Comparison of ENCODE assay signal across 28 cellular contexts in genomic region chr6:1878330-1878729, GRCh38.
"Had no signal": no experiment of that assay in that cellular context is flagged by ENCODE, and none has a peak within 500 bp of the region (broad histone marks: within the 10 kb centered on the region; RNA-seq: fewer than 3 reads in every experiment).

No MANE protein-coding gene starts in this region.

- ATAC-seq: stimulated activated effector memory CD8-positive, alpha-beta T cell treated with anti-CD3 and anti-CD28 coated beads, Interleukin-12 subunit alpha, Interleukin-12 subunit beta, amount 100 ng/mL, for 72 hours; stimulated activated memory B cell treated with anti-CD40 and anti-IgM and Interleukin-4, amounts not matched to agents 10 μg/mL and 1 μg/mL and 100 μg/mL, for 72 hours; stimulated activated naive B cell treated with anti-CD40 and anti-IgM and Interleukin-4, amounts not matched to agents 10 μg/mL and 1 μg/mL and 100 μg/mL, for 72 hours; stimulated activated naive CD8-positive, alpha-beta T cell treated with anti-CD3 and anti-CD28 coated beads, Interleukin-15, amount 100 ng/mL, for 72 hours; stimulated activated naive CD8-positive, alpha-beta T cell treated with anti-CD3 and anti-CD28 coated beads, Interleukin-15, Interleukin-2, amounts not matched to agents 100 U/mL and 50 U/mL, for 24 hours; upper lobe of right lung had no signal

- H3K4me1 ChIP-seq: stomach, suprapubic skin, testis, thyroid gland, transverse colon, upper lobe of left lung, upper lobe of right lung, uterus, vagina had no signal

- DNase-seq: stimulated activated CD4-positive, alpha-beta T cell treated with anti-CD3 and anti-CD28 coated beads, Interleukin-2, amount 100 ng/mL, for 48 hours; stimulated activated CD4-positive, alpha-beta T cell treated with anti-CD3 and anti-CD28 coated beads, Interleukin-4, amount 100 ng/mL, for 1 hour; stimulated activated CD4-positive, alpha-beta T cell treated with anti-CD3 and anti-CD28 coated beads, Interleukin-4, amount 100 ng/mL, for 24 hours; stimulated activated CD4-positive, alpha-beta T cell treated with anti-CD3 and anti-CD28 coated beads, Interleukin-4, amount 100 ng/mL, for 4 hours; stimulated activated CD8-positive, alpha-beta memory T cell treated with anti-CD3 and anti-CD28 coated beads, Interleukin-4, amount 100 ng/mL, for 48 hours; stimulated activated naive B cell treated with anti-CD40 and anti-IgM and Interleukin-4, amounts not matched to agents 10 μg/mL and 1 μg/mL and 100 μg/mL, for 72 hours; stimulated activated naive CD4-positive, alpha-beta T cell; stimulated activated naive CD4-positive, alpha-beta T cell treated with Interleukin-2 at 50 U/mL for 16 hours; stimulated activated naive CD8-positive, alpha-beta T cell treated with anti-CD3 and anti-CD28 coated beads, Interleukin-15, amount 100 ng/mL, for 72 hours; stimulated activated naive CD8-positive, alpha-beta T cell treated with anti-CD3 and anti-CD28 coated beads, Interleukin-15, Interleukin-2, amounts not matched to agents 100 U/mL and 50 U/mL, for 24 hours; stomach; substantia nigra; testis; thyroid gland; tibial artery; transverse colon; upper lobe of right lung; uterus had no signal

- H3K9me3 Mint-ChIP-seq: stimulated activated effector memory CD8-positive, alpha-beta T cell treated with anti-CD3 and anti-CD28 coated beads, Interleukin-12 subunit alpha, Interleukin-12 subunit beta, amount 100 ng/mL, for 72 hours; stimulated activated memory B cell treated with anti-CD40 and anti-IgM and Interleukin-4, amounts not matched to agents 10 μg/mL and 1 μg/mL and 100 μg/mL, for 72 hours; stimulated activated naive B cell treated with anti-CD40 and anti-IgM and Interleukin-4, amounts not matched to agents 10 μg/mL and 1 μg/mL and 100 μg/mL, for 72 hours; stimulated activated naive CD8-positive, alpha-beta T cell treated with anti-CD3 and anti-CD28 coated beads, Interleukin-15, amount 100 ng/mL, for 72 hours; stimulated activated naive CD8-positive, alpha-beta T cell treated with anti-CD3 and anti-CD28 coated beads, Interleukin-15, Interleukin-2, amounts not matched to agents 100 ng/mL and 50 ng/mL, for 24 hours; type B pancreatic cell had no signal

- FAIRE-seq: urothelium cell line had no signal

- H3K9me3 ChIP-seq: stomach, suprapubic skin, testis, thoracic aorta, thyroid gland, tibial artery, tibial nerve, transverse colon, upper lobe of left lung, upper lobe of right lung, uterus, vagina had no signal

- H3K27ac Mint-ChIP-seq: stimulated activated effector memory CD8-positive, alpha-beta T cell treated with anti-CD3 and anti-CD28 coated beads, Interleukin-12 subunit alpha, Interleukin-12 subunit beta, amount 100 ng/mL, for 72 hours; stimulated activated memory B cell treated with anti-CD40 and anti-IgM and Interleukin-4, amounts not matched to agents 10 μg/mL and 1 μg/mL and 100 μg/mL, for 72 hours; stimulated activated naive B cell treated with anti-CD40 and anti-IgM and Interleukin-4, amounts not matched to agents 10 μg/mL and 1 μg/mL and 100 μg/mL, for 72 hours; stimulated activated naive CD8-positive, alpha-beta T cell treated with anti-CD3 and anti-CD28 coated beads, Interleukin-15, amount 100 ng/mL, for 72 hours; stimulated activated naive CD8-positive, alpha-beta T cell treated with anti-CD3 and anti-CD28 coated beads, Interleukin-15, Interleukin-2, amounts not matched to agents 100 ng/mL and 50 ng/mL, for 24 hours; type B pancreatic cell had no signal

- H3K4me3 ChIP-seq: stomach, suprapubic skin, testis, thoracic aorta, thyroid gland, tibial artery, tibial nerve, transverse colon, upper lobe of left lung, upper lobe of right lung, uterus, vagina had no signal

- H3K4me3 Mint-ChIP-seq: stimulated activated effector memory CD8-positive, alpha-beta T cell treated with anti-CD3 and anti-CD28 coated beads, Interleukin-12 subunit alpha, Interleukin-12 subunit beta, amount 100 ng/mL, for 72 hours; stimulated activated memory B cell treated with anti-CD40 and anti-IgM and Interleukin-4, amounts not matched to agents 10 μg/mL and 1 μg/mL and 100 μg/mL, for 72 hours; stimulated activated naive B cell treated with anti-CD40 and anti-IgM and Interleukin-4, amounts not matched to agents 10 μg/mL and 1 μg/mL and 100 μg/mL, for 72 hours; stimulated activated naive CD8-positive, alpha-beta T cell treated with anti-CD3 and anti-CD28 coated beads, Interleukin-15, amount 100 ng/mL, for 72 hours; stimulated activated naive CD8-positive, alpha-beta T cell treated with anti-CD3 and anti-CD28 coated beads, Interleukin-15, Interleukin-2, amounts not matched to agents 100 ng/mL and 50 ng/mL, for 24 hours; type B pancreatic cell had no signal

- H3K4me1 Mint-ChIP-seq: stimulated activated effector memory CD8-positive, alpha-beta T cell treated with anti-CD3 and anti-CD28 coated beads, Interleukin-12 subunit alpha, Interleukin-12 subunit beta, amount 100 ng/mL, for 72 hours; stimulated activated memory B cell treated with anti-CD40 and anti-IgM and Interleukin-4, amounts not matched to agents 10 μg/mL and 1 μg/mL and 100 μg/mL, for 72 hours; stimulated activated naive B cell treated with anti-CD40 and anti-IgM and Interleukin-4, amounts not matched to agents 10 μg/mL and 1 μg/mL and 100 μg/mL, for 72 hours; stimulated activated naive CD8-positive, alpha-beta T cell treated with anti-CD3 and anti-CD28 coated beads, Interleukin-15, amount 100 ng/mL, for 72 hours had no signal

- H3K27me3 ChIP-seq: stomach, suprapubic skin, testis, thyroid gland, tibial artery, tibial nerve, transverse colon, upper lobe of left lung, upper lobe of right lung, uterus, vagina had no signal

- H3K27ac ChIP-seq: stomach, suprapubic skin, testis, thoracic aorta, thyroid gland, tibial artery, tibial nerve, transverse colon, upper lobe of left lung, upper lobe of right lung, uterus, vagina had no signal

- H3K27me3 Mint-ChIP-seq: stimulated activated memory B cell treated with anti-CD40 and anti-IgM and Interleukin-4, amounts not matched to agents 10 μg/mL and 1 μg/mL and 100 μg/mL, for 72 hours; stimulated activated naive B cell treated with anti-CD40 and anti-IgM and Interleukin-4, amounts not matched to agents 10 μg/mL and 1 μg/mL and 100 μg/mL, for 72 hours; stimulated activated naive CD8-positive, alpha-beta T cell treated with anti-CD3 and anti-CD28 coated beads, Interleukin-15, amount 100 ng/mL, for 72 hours; stimulated activated naive CD8-positive, alpha-beta T cell treated with anti-CD3 and anti-CD28 coated beads, Interleukin-15, Interleukin-2, amounts not matched to agents 100 ng/mL and 50 ng/mL, for 24 hours had no signal

- H3K36me3 ChIP-seq: stomach, suprapubic skin, thoracic aorta, thyroid gland, tibial artery, tibial nerve, transverse colon, upper lobe of left lung, upper lobe of right lung, uterus, vagina had no signal

- H3K36me3 Mint-ChIP-seq: stimulated activated effector memory CD8-positive, alpha-beta T cell treated with anti-CD3 and anti-CD28 coated beads, Interleukin-12 subunit alpha, Interleukin-12 subunit beta, amount 100 ng/mL, for 72 hours; type B pancreatic cell had no signal
